Comparison of ENCODE assay signal across 16 cellular contexts in genomic region chr7:152989889-152990380, GRCh38.
DNase-seq lines count a peak whose midpoint lies in the region; ATAC-seq and TF ChIP-seq lines count a peak whose summit lies in the region.
"Had no signal": no experiment of that assay in that cellular context is flagged by ENCODE, and none has a peak within 500 bp of the region (broad histone marks: within the 10 kb centered on the region; RNA-seq: fewer than 3 reads in every experiment).

No MANE protein-coding gene starts in this region.

- H3K27ac ChIP-seq in cardiac muscle cell, result peak overlapping the region; percentile 97

- no peaks in the 10 kb centered on the region for H3K4me1 Mint-ChIP-seq in stimulated activated naive B cell treated with anti-CD40 and anti-IgM and Interleukin-4, amounts not matched to agents 10 μg/mL and 1 μg/mL and 100 μg/mL, for 72 hours
- no peaks in the 10 kb centered on the region for H3K4me1 Mint-ChIP-seq in activated CD4-positive, alpha-beta T cell treated with anti-CD3 and anti-CD28 coated beads, Interleukin-2, amount 10 ng/mL, durations not matched to agents 24 days and 14 days

- intact Hi-C loops in Right ventricle myocardium inferior (cut with DNase I), result no loop called here
- intact Hi-C loops in activated CD4-positive, alpha-beta T cell treated with anti-CD3 and anti-CD28 coated beads, Interleukin-2, amount 10 ng/mL, durations not matched to agents 24 days and 14 days (cut with micrococcal nuclease), result no loop called here

- ATAC-seq in Right ventricle myocardium inferior, result no peak
- ATAC-seq in stimulated activated naive B cell treated with anti-CD40 and anti-IgM and Interleukin-4, amounts not matched to agents 10 μg/mL and 1 μg/mL and 100 μg/mL, for 72 hours (replicated peaks), result no peak

- no peaks in the 10 kb centered on the region for H3K27me3 ChIP-seq in cardiac muscle cell

- H3K9me3 ChIP-seq in cardiac muscle cell (ENCODE audit: low read depth), result no peaks in the 10 kb centered on the region

- DNase-seq in cardiac muscle cell (ENCODE audit: low read depth in 1 of 2, low spot score in 1 of 2), result peak; percentile 2 to 58
- no peak for DNase-seq in Right ventricle myocardium inferior (ENCODE audit: missing footprints)
- peak; percentile 33 for DNase-seq in NCI-H526 treated with DMSO at 0.1 percent for 48 hours (lab: John Stamatoyannopoulos, UW)
- DNase-seq in foreskin melanocyte, result peak; percentile 2
- no peak for DNase-seq in stimulated activated naive B cell treated with anti-CD40 and anti-IgM and Interleukin-4, amounts not matched to agents 10 μg/mL and 1 μg/mL and 100 μg/mL, for 72 hours
- DNase-seq in activated CD4-positive, alpha-beta T cell treated with anti-CD3 and anti-CD28 coated beads, Interleukin-2, amount 10 ng/mL, durations not matched to agents 24 days and 14 days, result no peak
- no peak for DNase-seq in stimulated activated CD4-positive, alpha-beta T cell treated with anti-CD3 and anti-CD28 coated beads, Interleukin-15, amount 100 ng/mL, for 24 hours
- DNase-seq in stimulated activated CD4-positive, alpha-beta T cell treated with anti-CD3 and anti-CD28 coated beads, Interleukin-2, amount 100 ng/mL, for 48 hours, result no peak
- DNase-seq: activated CD4-positive, alpha-beta T cell treated with anti-CD3 and anti-CD28 coated beads, Interleukin-2, amount 50 U/mL, for 1 hour; C1 segment of cervical spinal cord; central memory CD4-positive, alpha-beta T cell; erythroblast; H7; NCI-H1694 treated with DMSO at 0.1 percent for 48 hours; SW 1271 had no signal

- H3K4me1 ChIP-seq in cardiac muscle cell (ENCODE audit: low read depth), result peaks cover 6% of the 10 kb centered on the region

- no peak overlapping the region for H3K4me3 Mint-ChIP-seq in stimulated activated naive B cell treated with anti-CD40 and anti-IgM and Interleukin-4, amounts not matched to agents 10 μg/mL and 1 μg/mL and 100 μg/mL, for 72 hours
- no peak overlapping the region for H3K4me3 Mint-ChIP-seq in activated CD4-positive, alpha-beta T cell treated with anti-CD3 and anti-CD28 coated beads, Interleukin-2, amount 10 ng/mL, durations not matched to agents 24 days and 14 days

- no peaks in the 10 kb centered on the region for H3K27me3 Mint-ChIP-seq in stimulated activated naive B cell treated with anti-CD40 and anti-IgM and Interleukin-4, amounts not matched to agents 10 μg/mL and 1 μg/mL and 100 μg/mL, for 72 hours
- no peaks in the 10 kb centered on the region for H3K27me3 Mint-ChIP-seq in activated CD4-positive, alpha-beta T cell treated with anti-CD3 and anti-CD28 coated beads, Interleukin-2, amount 10 ng/mL, durations not matched to agents 24 days and 14 days

- H3K36me3 Mint-ChIP-seq in stimulated activated naive B cell treated with anti-CD40 and anti-IgM and Interleukin-4, amounts not matched to agents 10 μg/mL and 1 μg/mL and 100 μg/mL, for 72 hours, result no peaks in the 10 kb centered on the region
- H3K36me3 Mint-ChIP-seq in activated CD4-positive, alpha-beta T cell treated with anti-CD3 and anti-CD28 coated beads, Interleukin-2, amount 10 ng/mL, durations not matched to agents 24 days and 14 days (ENCODE audit: low read depth), result no peaks in the 10 kb centered on the region

- H3K9me3 Mint-ChIP-seq in stimulated activated naive B cell treated with anti-CD40 and anti-IgM and Interleukin-4, amounts not matched to agents 10 μg/mL and 1 μg/mL and 100 μg/mL, for 72 hours, result peaks cover 0 to 1% of the 10 kb centered on the region in 2 donors
- H3K9me3 Mint-ChIP-seq in activated CD4-positive, alpha-beta T cell treated with anti-CD3 and anti-CD28 coated beads, Interleukin-2, amount 10 ng/mL, durations not matched to agents 24 days and 14 days, result peaks cover 7% of the 10 kb centered on the region
- H3K9me3 Mint-ChIP-seq: activated T-helper 2 cell treated with anti-CD3 and anti-CD28 coated beads, Interferon-gamma antibody, Interleukin-2, Interleukin-4, amounts not matched to agents 10 μg/mL and 5 μg/mL and 100 μg/mL, durations not matched to agents 14 hours and 24 hours and 36 hours had no signal

- H3K36me3 ChIP-seq in cardiac muscle cell, result no peaks in the 10 kb centered on the region

- peak overlapping the region; percentile 1 for H3K27ac Mint-ChIP-seq in stimulated activated naive B cell treated with anti-CD40 and anti-IgM and Interleukin-4, amounts not matched to agents 10 μg/mL and 1 μg/mL and 100 μg/mL, for 72 hours
- no peak overlapping the region for H3K27ac Mint-ChIP-seq in activated CD4-positive, alpha-beta T cell treated with anti-CD3 and anti-CD28 coated beads, Interleukin-2, amount 10 ng/mL, durations not matched to agents 24 days and 14 days
- H3K27ac Mint-ChIP-seq: activated T-helper 2 cell treated with anti-CD3 and anti-CD28 coated beads, Interferon-gamma antibody, Interleukin-2, Interleukin-4, amounts not matched to agents 10 μg/mL and 5 μg/mL and 100 μg/mL, durations not matched to agents 14 hours and 24 hours and 36 hours had no signal

- H3K4me3 ChIP-seq in cardiac muscle cell, result no peak overlapping the region

- TF ChIP-seq CTCF in cardiac muscle cell (IDR thresholded peaks at IDR 0.05; ENCODE audit: low read depth, low read length), result no peak

Comparison
In these comparisons a context has a peak if more than half of its experiments do, and no peak if none do; other contexts are left out.
1. DNase-seq: peak in cardiac muscle cell (2 of 2), NCI-H526 treated with DMSO at 0.1 percent for 48 hours (single experiment) and foreskin melanocyte (single experiment); none in Right ventricle myocardium inferior (single experiment), stimulated activated naive B cell treated with anti-CD40 and anti-IgM and Interleukin-4, amounts not matched to agents 10 μg/mL and 1 μg/mL and 100 μg/mL, for 72 hours (single experiment), activated CD4-positive, alpha-beta T cell treated with anti-CD3 and anti-CD28 coated beads, Interleukin-2, amount 10 ng/mL, durations not matched to agents 24 days and 14 days (single experiment), stimulated activated CD4-positive, alpha-beta T cell treated with anti-CD3 and anti-CD28 coated beads, Interleukin-15, amount 100 ng/mL, for 24 hours (single experiment) and stimulated activated CD4-positive, alpha-beta T cell treated with anti-CD3 and anti-CD28 coated beads, Interleukin-2, amount 100 ng/mL, for 48 hours (0 of 2).